11 cellular contexts compared by ENCODE assay signal in genomic region chr5:141523991-141524390, GRCh38. TPM values are rescaled to one million over a fixed set of nuclear protein-coding genes. Genes with fewer than 3 reads are reported as not detected.
DNase-seq lines count a peak whose midpoint lies in the region; ATAC-seq, FAIRE-seq and TF ChIP-seq lines count a peak whose summit lies in the region.
"Had no signal": no experiment of that assay in that cellular context is flagged by ENCODE, and none has a peak within 500 bp of the region (broad histone marks: within the 10 kb centered on the region; RNA-seq: fewer than 3 reads in every experiment).

No MANE protein-coding gene starts in this region.

- no peak for DNase-seq in GM23338 (ENCODE audit: low spot score)
- peak in 1 of 2 donors; percentile 62 for DNase-seq in ascending aorta (ENCODE audit: low spot score in 2 of 2)
- no peak for DNase-seq in NCI-H146 treated with DMSO at 0.1 percent for 48 hours (lab: John Stamatoyannopoulos, UW; ENCODE audit: unreplicated experiment)
- no peak for DNase-seq in kidney
- DNase-seq in islet precursor cell, result no peak
- no peak for DNase-seq in KBM-7
- DNase-seq: GDM1 had no signal

- H3K36me3 ChIP-seq in GM23338 (ENCODE audit: insufficient read depth) (peaks cover 34% of the 10 kb centered on the region), ascending aorta (peaks cover 17 to 34% of the 10 kb centered on the region in 2 donors), skeletal muscle tissue (ENCODE audit: control insufficient read depth in 3 of 3, insufficient read depth in 3 of 3, low read length in 3 of 3) (peaks cover 21 to 47% (median 45%) of the 10 kb centered on the region in 3 donors), kidney (ENCODE audit: control insufficient read depth in 1 of 2, insufficient read depth in 2 of 2, low read length in 2 of 2) (peaks cover 38 to 58% of the 10 kb centered on the region in 2 donors)

- H3K4me1 ChIP-seq in GM23338 (ENCODE audit: insufficient read depth) (peaks cover 11% of the 10 kb centered on the region), ascending aorta (peaks cover 7 to 35% of the 10 kb centered on the region in 2 donors), skeletal muscle tissue (ENCODE audit: control insufficient read depth in 3 of 3, insufficient read depth in 3 of 3, low read length in 3 of 3) (peaks cover 68 to 71% (median 71%) of the 10 kb centered on the region in 3 donors), kidney (ENCODE audit: control insufficient read depth in 1 of 2, insufficient read depth in 1 of 2, low read depth in 1 of 2, low read length in 2 of 2) (peaks cover 9 to 10% of the 10 kb centered on the region in 2 donors)

- H3K27me3 Mint-ChIP-seq in GM23338 (ENCODE audit: insufficient read depth, low read depth, poor library complexity), result no peaks in the 10 kb centered on the region

- peaks cover 9% of the 10 kb centered on the region; the same call in 1 of the 2 replicates for H3F3A ChIP-seq in GM23338 (replicated peaks; ENCODE audit: low read depth)

- H3K4me1 Mint-ChIP-seq in GM23338, result peaks cover 22% of the 10 kb centered on the region

- peaks cover 4% of the 10 kb centered on the region for H4K20me1 ChIP-seq in GM23338 (replicated peaks; ENCODE audit: insufficient read depth)

- H2AFZ ChIP-seq in GM23338, result no peak overlapping the region

- H3K79me2 ChIP-seq in GM23338 (replicated peaks; ENCODE audit: insufficient read depth), result 0 out of 2 replicates have a peak, but pooled peaks cover 6% of the 10 kb centered on the region

- peak overlapping the region in 2 of 3 donors; percentile 1 to 30 for H3K9ac ChIP-seq in skeletal muscle tissue (ENCODE audit: low read depth in 1 of 3, low read length in 3 of 3)
- H3K9ac ChIP-seq in kidney (ENCODE audit: low read length in 2 of 2), result no peak overlapping the region

- H3K36me3 Mint-ChIP-seq in GM23338 (ENCODE audit: low read depth), result peaks cover 78% of the 10 kb centered on the region

- no peaks in the 10 kb centered on the region for H3K9me2 ChIP-seq in GM23338 (ENCODE audit: insufficient read depth)

- H3K4me2 ChIP-seq in GM23338, result 0 out of 2 replicates have a peak overlapping the region, but pooled peaks have one; percentile 15

- no peak overlapping the region for H3K27ac ChIP-seq in GM23338 (ENCODE audit: low read depth)
- peak overlapping the region; percentile 66 to 71 for H3K27ac ChIP-seq in ascending aorta
- peak overlapping the region; percentile 19 for H3K27ac ChIP-seq in layer of hippocampus (ENCODE audit: low read depth, low read length)
- H3K27ac ChIP-seq in skeletal muscle tissue (ENCODE audit: low read depth, low read length), result peak overlapping the region; percentile 59
- no peak overlapping the region for H3K27ac ChIP-seq in kidney (ENCODE audit: low read depth in 2 of 2, low read length in 2 of 2)

- intact Hi-C loops in ascending aorta (cut with DNase I) (loop anchor here (1.0 to 10.0 kb wide), 5 partner anchors 11 to 202 kb away; partner anchors contain the start of genes PCDHGA9, PCDHGB6 and TAF7), kidney (cut with DNase I) (no loop called here)

- no peak overlapping the region for H3K4me3 Mint-ChIP-seq in GM23338
- H3K4me3 Mint-ChIP-seq: CD14-positive monocyte had no signal

- in situ Hi-C loops in KBM-7 (cut with MboI; ENCODE audit: low pct_unique_long_range_greater_than_20kb, low sequenced_read_pairs), result no loop called here

- H3K4me3 ChIP-seq in GM23338, result no peak overlapping the region
- no peak overlapping the region for H3K4me3 ChIP-seq in ascending aorta
- peak overlapping the region in 1 of 3 donors; percentile 31 for H3K4me3 ChIP-seq in skeletal muscle tissue (ENCODE audit: low read length in 3 of 3)
- no peak overlapping the region for H3K4me3 ChIP-seq in kidney (ENCODE audit: low read length in 2 of 2)
- H3K4me3 ChIP-seq: Peyer's patch had no signal

- no peak for FAIRE-seq in kidney (lab: Jason Lieb, UNC)

- peak overlapping the region; percentile 70; the same call in 1 of the 2 replicates for H3K27ac Mint-ChIP-seq in GM23338

- no peak for TF ChIP-seq CTCF in GM23338 (conservative IDR thresholded peaks at IDR 0.05; ENCODE audit: low read depth in 2 of 2)
- no peak for TF ChIP-seq CTCF in ascending aorta (IDR thresholded peaks at IDR 0.05)
- TF ChIP-seq CTCF in kidney (IDR thresholded peaks at IDR 0.05; ENCODE audit: borderline replicate concordance, extremely low read depth, insufficient read depth), result no peak

- H3K9me3 Mint-ChIP-seq in GM23338, result no peaks in the 10 kb centered on the region
- H3K9me3 Mint-ChIP-seq: CD14-positive monocyte had no signal

- H3K9me3 ChIP-seq in ascending aorta, result no peaks in the 10 kb centered on the region
- H3K9me3 ChIP-seq in skeletal muscle tissue (ENCODE audit: control insufficient read depth in 3 of 3, low read length in 3 of 3), result no peaks in the 10 kb centered on the region
- H3K9me3 ChIP-seq in kidney (ENCODE audit: control insufficient read depth in 1 of 2, low read length in 2 of 2), result no peaks in the 10 kb centered on the region
- H3K9me3 ChIP-seq: Peyer's patch had no signal

- H3K27me3 ChIP-seq in GM23338 (ENCODE audit: insufficient read depth) (no peaks in the 10 kb centered on the region), ascending aorta (no peaks in the 10 kb centered on the region), layer of hippocampus (ENCODE audit: control insufficient read depth, insufficient read depth, low read length) (no peaks in the 10 kb centered on the region), skeletal muscle tissue (ENCODE audit: control insufficient read depth in 3 of 3, insufficient read depth in 3 of 3, low read length in 3 of 3) (no peaks in the 10 kb centered on the region)
- H3K27me3 ChIP-seq: Peyer's patch had no signal

- ATAC-seq in GM23338, result no peak

TF ChIP-seq in GM23338, 12 proteins besides CTCF, POLR2A, EP300 and RAD21 (continues in another document):
- no peak for TF ChIP-seq NANOG (IDR thresholded peaks at IDR 0.05; ENCODE audit: borderline replicate concordance)
- TF ChIP-seq ZNF114 (CRISPR knock-in tag; IDR thresholded peaks at IDR 0.05), result no peak
- TF ChIP-seq, protein P1, sequence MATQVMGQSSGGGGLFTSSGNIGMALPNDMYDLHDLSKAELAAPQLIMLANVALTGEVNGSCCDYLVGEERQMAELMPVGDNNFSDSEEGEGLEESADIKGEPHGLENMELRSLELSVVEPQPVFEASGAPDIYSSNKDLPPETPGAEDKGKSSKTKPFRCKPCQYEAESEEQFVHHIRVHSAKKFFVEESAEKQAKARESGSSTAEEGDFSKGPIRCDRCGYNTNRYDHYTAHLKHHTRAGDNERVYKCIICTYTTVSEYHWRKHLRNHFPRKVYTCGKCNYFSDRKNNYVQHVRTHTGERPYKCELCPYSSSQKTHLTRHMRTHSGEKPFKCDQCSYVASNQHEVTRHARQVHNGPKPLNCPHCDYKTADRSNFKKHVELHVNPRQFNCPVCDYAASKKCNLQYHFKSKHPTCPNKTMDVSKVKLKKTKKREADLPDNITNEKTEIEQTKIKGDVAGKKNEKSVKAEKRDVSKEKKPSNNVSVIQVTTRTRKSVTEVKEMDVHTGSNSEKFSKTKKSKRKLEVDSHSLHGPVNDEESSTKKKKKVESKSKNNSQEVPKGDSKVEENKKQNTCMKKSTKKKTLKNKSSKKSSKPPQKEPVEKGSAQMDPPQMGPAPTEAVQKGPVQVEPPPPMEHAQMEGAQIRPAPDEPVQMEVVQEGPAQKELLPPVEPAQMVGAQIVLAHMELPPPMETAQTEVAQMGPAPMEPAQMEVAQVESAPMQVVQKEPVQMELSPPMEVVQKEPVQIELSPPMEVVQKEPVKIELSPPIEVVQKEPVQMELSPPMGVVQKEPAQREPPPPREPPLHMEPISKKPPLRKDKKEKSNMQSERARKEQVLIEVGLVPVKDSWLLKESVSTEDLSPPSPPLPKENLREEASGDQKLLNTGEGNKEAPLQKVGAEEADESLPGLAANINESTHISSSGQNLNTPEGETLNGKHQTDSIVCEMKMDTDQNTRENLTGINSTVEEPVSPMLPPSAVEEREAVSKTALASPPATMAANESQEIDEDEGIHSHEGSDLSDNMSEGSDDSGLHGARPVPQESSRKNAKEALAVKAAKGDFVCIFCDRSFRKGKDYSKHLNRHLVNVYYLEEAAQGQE (IDR thresholded peaks at IDR 0.05; ENCODE audit: unreplicated experiment), result no peak
- TF ChIP-seq, protein P2, sequence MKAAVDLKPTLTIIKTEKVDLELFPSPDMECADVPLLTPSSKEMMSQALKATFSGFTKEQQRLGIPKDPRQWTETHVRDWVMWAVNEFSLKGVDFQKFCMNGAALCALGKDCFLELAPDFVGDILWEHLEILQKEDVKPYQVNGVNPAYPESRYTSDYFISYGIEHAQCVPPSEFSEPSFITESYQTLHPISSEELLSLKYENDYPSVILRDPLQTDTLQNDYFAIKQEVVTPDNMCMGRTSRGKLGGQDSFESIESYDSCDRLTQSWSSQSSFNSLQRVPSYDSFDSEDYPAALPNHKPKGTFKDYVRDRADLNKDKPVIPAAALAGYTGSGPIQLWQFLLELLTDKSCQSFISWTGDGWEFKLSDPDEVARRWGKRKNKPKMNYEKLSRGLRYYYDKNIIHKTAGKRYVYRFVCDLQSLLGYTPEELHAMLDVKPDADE (IDR thresholded peaks at IDR 0.05), result no peak
- TF ChIP-seq JUNB (IDR thresholded peaks at IDR 0.05; ENCODE audit: unreplicated experiment), result no peak
- TF ChIP-seq POLR2AphosphoS5 (IDR thresholded peaks at IDR 0.05; ENCODE audit: low read depth), result no peak
- no peak for TF ChIP-seq CREB1 (CRISPR knock-in tag; IDR thresholded peaks at IDR 0.05; ENCODE audit: low read depth)

RNA-seq across cellular contexts. Expression of gene PCDHGC5, which starts 35.1 kb away (rescaled TPM):
- 0.54 and 1.5 TPM in 2 replicates for total RNA-seq in GM23338 (2014; rRNA removed; shearing (Covaris generic))
- 0.16 TPM in 1 of 2 replicates, not detected in the other for polyA plus RNA-seq in GM23338 (2016; fragmentation: Nextera tagmentation; extraction: Ambion mirVana)
- 0.11 TPM for total RNA-seq in ascending aorta
- total RNA-seq in skeletal muscle tissue, result 2.1 TPM
- total RNA-seq in kidney, result 1.4 TPM
- not detected for polyA plus RNA-seq in kidney (ENCODE audit: insufficient read depth, low read depth, low replicate concordance)
- polyA plus RNA-seq: CD14-positive monocyte had no signal

RNA-seq across cellular contexts. Expression of gene PCDHGC4, which starts 39.2 kb away (rescaled TPM):
- total RNA-seq in GM23338 (2014; rRNA removed; shearing (Covaris generic)), result 2.3 and 3.0 TPM in 2 replicates
- polyA plus RNA-seq in GM23338 (2016; fragmentation: Nextera tagmentation; extraction: Ambion mirVana) (0.31 TPM in 1 of 2 replicates, not detected in the other), kidney (ENCODE audit: insufficient read depth, low read depth, low replicate concordance) (not detected)
- total RNA-seq in ascending aorta (59.3 TPM), skeletal muscle tissue (3.7 TPM), kidney (1.5 TPM)
- polyA plus RNA-seq: CD14-positive monocyte had no signal

RNA-seq across cellular contexts. Expression of gene PCDHGC3, which starts 48.2 kb away (rescaled TPM):
- total RNA-seq in GM23338 (2014; rRNA removed; shearing (Covaris generic)), result 12.9 and 13.3 TPM in 2 replicates
- 13.8 and 14.4 TPM in 2 replicates for polyA plus RNA-seq in GM23338 (2016; fragmentation: Nextera tagmentation; extraction: Ambion mirVana)
- 51.4 TPM for total RNA-seq in ascending aorta
- total RNA-seq in skeletal muscle tissue, result 38.1 TPM
- total RNA-seq in kidney, result 51.5 TPM
- 41.0 TPM for polyA plus RNA-seq in kidney (ENCODE audit: insufficient read depth, low read depth, low replicate concordance)

Comparison
In these comparisons a context has a peak if more than half of its experiments do, and no peak if none do; other contexts are left out.
1. H3K27ac ChIP-seq: peak in ascending aorta (2 of 2), layer of hippocampus (single experiment) and skeletal muscle tissue (single experiment); none in GM23338 (single experiment) and kidney (0 of 2).
2. H3K9ac ChIP-seq: peak in skeletal muscle tissue (2 of 3); none in kidney (0 of 2).
3. RNA of gene PCDHGC4, which starts 39.2 kb away (total RNA-seq): 59.3 TPM in ascending aorta (single experiment); 3.7 TPM in skeletal muscle tissue (single experiment), 2.3 to 3.0 TPM in GM23338 and 1.5 TPM in kidney (single experiment); every median in the first group is over 10 times any median in the second.